In genomic region chr14:75825147-75825592, GRCh38 we compare ENCODE assay signal across 17 cellular contexts.
DNase-seq lines count a peak whose midpoint lies in the region; ATAC-seq and TF ChIP-seq lines count a peak whose summit lies in the region.
"Had no signal": no experiment of that assay in that cellular context is flagged by ENCODE, and none has a peak within 500 bp of the region (broad histone marks: within the 10 kb centered on the region; RNA-seq: fewer than 3 reads in every experiment).

No MANE protein-coding gene starts in this region.

- H3K27ac Mint-ChIP-seq in brain: peak overlapping the region; percentile 1 to 93 (median 35)
- H3K27ac Mint-ChIP-seq in activated CD4-positive, alpha-beta T cell treated with anti-CD3 and anti-CD28 coated beads, Interleukin-2, amount 10 ng/mL, durations not matched to agents 7 days and 5 days: no peak overlapping the region

- H3K27me3 ChIP-seq in left lung (no peaks in the 10 kb centered on the region), smooth muscle cell (ENCODE audit: low read depth) (no peaks in the 10 kb centered on the region)
- H3K27me3 ChIP-seq: BLaER1 had no signal

- H3K4me3 ChIP-seq in left lung (no peak overlapping the region), smooth muscle cell (no peak overlapping the region)
- H3K4me3 ChIP-seq: BLaER1 had no signal

- intact Hi-C loops in left lung (cut with DNase I): no loop called here

- H3K36me3 Mint-ChIP-seq in brain: peaks cover 8% of the 10 kb centered on the region
- peaks cover 15% of the 10 kb centered on the region for H3K36me3 Mint-ChIP-seq in activated CD4-positive, alpha-beta T cell treated with anti-CD3 and anti-CD28 coated beads, Interleukin-2, amount 10 ng/mL, durations not matched to agents 7 days and 5 days (ENCODE audit: low read depth)

- H3K36me3 ChIP-seq in left lung (no peaks in the 10 kb centered on the region), smooth muscle cell (ENCODE audit: low read depth) (no peaks in the 10 kb centered on the region)

- peak overlapping the region; percentile 26 for H3K9ac ChIP-seq in smooth muscle cell (ENCODE audit: low read depth)
- H3K9ac ChIP-seq: BLaER1 had no signal

- no peaks in the 10 kb centered on the region for H3K79me2 ChIP-seq in smooth muscle cell (ENCODE audit: low read depth)

- 29% methylated on average over 3 of the region's 3 CpGs for WGBS in smooth muscle cell (ENCODE audit: low lambda C conversion rate)

- H3K27me3 Mint-ChIP-seq in brain: no peaks in the 10 kb centered on the region
- H3K27me3 Mint-ChIP-seq in activated CD4-positive, alpha-beta T cell treated with anti-CD3 and anti-CD28 coated beads, Interleukin-2, amount 10 ng/mL, durations not matched to agents 7 days and 5 days: no peaks in the 10 kb centered on the region

- DNase-seq in GM19240 (ENCODE audit: insufficient read length, low spot score): peak; percentile 4
- DNase-seq in left lung: no peak
- DNase-seq in smooth muscle cell (lab: John Stamatoyannopoulos, UW; ENCODE audit: unreplicated experiment): no peak
- no peak for DNase-seq in GM10248 (ENCODE audit: extremely low spot score)
- DNase-seq in activated CD4-positive, alpha-beta T cell treated with anti-CD3 and anti-CD28 coated beads, Interleukin-2, amount 10 ng/mL, durations not matched to agents 7 days and 5 days: no peak
- DNase-seq in caudate nucleus (lab: John Stamatoyannopoulos, UW): no peak
- DNase-seq: activated CD4-positive, alpha-beta T cell treated with anti-CD3 and anti-CD28 coated beads, Interleukin-2, amount 50 U/mL, for 4 hours; effector CD4-positive, alpha-beta T cell; GDM1; NCI-H2171; T-helper 2 cell; trophoblast cell had no signal

- H4K20me1 ChIP-seq in smooth muscle cell (ENCODE audit: low read depth): no peaks in the 10 kb centered on the region
- H4K20me1 ChIP-seq: BLaER1 had no signal

- no peak for TF ChIP-seq CTCF in brain (conservative IDR thresholded peaks at IDR 0.05)
- TF ChIP-seq CTCF in left lung (IDR thresholded peaks at IDR 0.05): no peak
- no peak for TF ChIP-seq CTCF in smooth muscle cell (IDR thresholded peaks at IDR 0.05; ENCODE audit: borderline replicate concordance, insufficient read depth, poor library complexity, severe bottlenecking)
- TF ChIP-seq CTCF in GM10248 (IDR thresholded peaks at IDR 0.05; ENCODE audit: control extremely low read depth, extremely low read depth, low read depth, missing control alignments): no peak

- H3K9me3 ChIP-seq in left lung: no peaks in the 10 kb centered on the region
- no peaks in the 10 kb centered on the region for H3K9me3 ChIP-seq in smooth muscle cell (replicated peaks; ENCODE audit: low read depth)
- H3K9me3 ChIP-seq: BLaER1 had no signal

- peaks cover 39 to 53% of the 10 kb centered on the region in 2 donors for H3K4me1 ChIP-seq in left lung
- H3K4me1 ChIP-seq in smooth muscle cell (ENCODE audit: low read depth): peaks cover 33% of the 10 kb centered on the region
- H3K4me1 ChIP-seq: BLaER1 had no signal

- H3K27ac ChIP-seq in left lung (peak overlapping the region; percentile 50 to 89), smooth muscle cell (ENCODE audit: low read depth) (peak overlapping the region; percentile 94), caudate nucleus (ENCODE audit: low read depth, low read length) (no peak overlapping the region)
- H3K27ac ChIP-seq: BLaER1 had no signal

- POLR2A ChIA-PET in GM10248 (lab: Yijun Ruan, JAX): no interaction called here
- POLR2A ChIA-PET in activated CD4-positive, alpha-beta T cell treated with anti-CD3 and anti-CD28 coated beads, Interleukin-2, amount 10 ng/mL, durations not matched to agents 7 days and 5 days (lab: Charles Lee): no interaction called here

- H3K4me1 Mint-ChIP-seq in brain: peaks cover 35% of the 10 kb centered on the region
- peaks cover 16% of the 10 kb centered on the region for H3K4me1 Mint-ChIP-seq in activated CD4-positive, alpha-beta T cell treated with anti-CD3 and anti-CD28 coated beads, Interleukin-2, amount 10 ng/mL, durations not matched to agents 7 days and 5 days

- H2AFZ ChIP-seq in smooth muscle cell (ENCODE audit: low read depth): peak overlapping the region; percentile 9

- H3K4me2 ChIP-seq in smooth muscle cell: peak overlapping the region; percentile 69
- H3K4me2 ChIP-seq: BLaER1 had no signal

- peak overlapping the region in 1 of 5 experiments; percentile 1 for H3K4me3 Mint-ChIP-seq in brain
- no peak overlapping the region for H3K4me3 Mint-ChIP-seq in activated CD4-positive, alpha-beta T cell treated with anti-CD3 and anti-CD28 coated beads, Interleukin-2, amount 10 ng/mL, durations not matched to agents 7 days and 5 days
- H3K4me3 Mint-ChIP-seq: neural crest cell had no signal

- ATAC-seq in left lung (peak; percentile 2), GM18498 (IDR thresholded peaks at IDR 0.05; ENCODE audit: unreplicated experiment) (no peak)
- ATAC-seq: HCT116 had no signal

- no peaks in the 10 kb centered on the region for H3K9me3 Mint-ChIP-seq in brain
- no peaks in the 10 kb centered on the region for H3K9me3 Mint-ChIP-seq in activated CD4-positive, alpha-beta T cell treated with anti-CD3 and anti-CD28 coated beads, Interleukin-2, amount 10 ng/mL, durations not matched to agents 7 days and 5 days
- H3K9me3 Mint-ChIP-seq: neural crest cell had no signal

- CTCF ChIA-PET in GM10248 (lab: Yijun Ruan, JAX): interaction anchor here (1.0 to 2.5 kb wide), 5 partner anchors 10 to 28 kb away, joined by 3 to 7 read pairs (median 3); no protein-coding TSS in a partner anchor
- CTCF ChIA-PET in activated CD4-positive, alpha-beta T cell treated with anti-CD3 and anti-CD28 coated beads, Interleukin-2, amount 10 ng/mL, durations not matched to agents 7 days and 5 days (lab: Charles Lee): no interaction called here

- H3F3A ChIP-seq in smooth muscle cell (ENCODE audit: low read depth): peaks cover 38% of the 10 kb centered on the region
